Comparison of ENCODE assay signal across 1 cellular context in the genomic region with DNA sequence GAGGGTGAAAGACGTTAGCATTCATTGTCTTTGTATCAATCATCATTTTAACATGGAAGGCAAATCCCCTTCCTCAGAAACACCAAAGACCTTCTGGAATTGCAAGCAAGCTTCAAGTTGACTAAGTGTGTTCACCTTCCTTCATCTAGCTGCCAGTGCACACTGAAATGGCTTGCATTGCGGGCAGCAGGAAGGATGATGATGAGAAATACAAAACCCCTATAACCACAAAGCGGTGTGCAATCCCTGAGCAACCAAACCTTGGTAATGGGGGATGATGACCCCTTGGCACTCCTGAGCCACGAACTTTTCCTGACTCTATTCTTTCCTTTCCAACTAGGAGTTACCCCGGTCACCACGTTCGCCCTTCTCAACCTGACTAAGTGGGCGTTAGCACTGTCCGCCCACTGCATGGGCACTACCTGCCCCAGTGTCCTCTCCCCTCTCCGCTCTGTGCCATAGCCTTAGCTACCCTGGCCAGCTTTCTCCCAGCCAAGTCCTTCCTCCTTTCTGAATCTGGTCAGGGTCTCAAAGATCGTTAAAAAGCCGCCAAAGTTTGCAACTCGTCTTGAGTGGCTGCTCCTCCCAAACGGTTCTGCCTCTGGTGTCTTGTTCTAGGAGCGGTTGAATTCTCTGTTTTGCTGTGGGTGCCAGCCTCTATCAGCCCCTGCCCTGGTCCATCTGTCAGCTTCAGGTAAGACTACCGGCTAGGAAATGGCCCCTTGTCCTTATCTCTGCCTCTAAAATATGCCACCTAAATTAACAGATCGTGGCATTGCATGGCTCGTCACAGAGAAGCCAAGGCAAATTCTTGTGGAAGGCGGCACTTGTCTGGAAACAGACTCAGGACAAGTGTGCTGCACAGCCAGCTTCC.
TF ChIP-seq lines count a peak whose summit lies in the region.

No MANE protein-coding gene starts in this region.

TF ChIP-seq in GM23338, 12 proteins besides CTCF, POLR2A, EP300 and RAD21 (continued from another document):
- TF ChIP-seq JUNB (IDR thresholded peaks at IDR 0.05; ENCODE audit: unreplicated experiment) (no peak), STAT1 (IDR thresholded peaks at IDR 0.05; ENCODE audit: unreplicated experiment) (no peak), POLR2AphosphoS5 (IDR thresholded peaks at IDR 0.05; ENCODE audit: low read depth) (no peak), ZNF331 (CRISPR knock-in tag; IDR thresholded peaks at IDR 0.05; ENCODE audit: low read depth) (no peak)
- TF ChIP-seq, protein P1, sequence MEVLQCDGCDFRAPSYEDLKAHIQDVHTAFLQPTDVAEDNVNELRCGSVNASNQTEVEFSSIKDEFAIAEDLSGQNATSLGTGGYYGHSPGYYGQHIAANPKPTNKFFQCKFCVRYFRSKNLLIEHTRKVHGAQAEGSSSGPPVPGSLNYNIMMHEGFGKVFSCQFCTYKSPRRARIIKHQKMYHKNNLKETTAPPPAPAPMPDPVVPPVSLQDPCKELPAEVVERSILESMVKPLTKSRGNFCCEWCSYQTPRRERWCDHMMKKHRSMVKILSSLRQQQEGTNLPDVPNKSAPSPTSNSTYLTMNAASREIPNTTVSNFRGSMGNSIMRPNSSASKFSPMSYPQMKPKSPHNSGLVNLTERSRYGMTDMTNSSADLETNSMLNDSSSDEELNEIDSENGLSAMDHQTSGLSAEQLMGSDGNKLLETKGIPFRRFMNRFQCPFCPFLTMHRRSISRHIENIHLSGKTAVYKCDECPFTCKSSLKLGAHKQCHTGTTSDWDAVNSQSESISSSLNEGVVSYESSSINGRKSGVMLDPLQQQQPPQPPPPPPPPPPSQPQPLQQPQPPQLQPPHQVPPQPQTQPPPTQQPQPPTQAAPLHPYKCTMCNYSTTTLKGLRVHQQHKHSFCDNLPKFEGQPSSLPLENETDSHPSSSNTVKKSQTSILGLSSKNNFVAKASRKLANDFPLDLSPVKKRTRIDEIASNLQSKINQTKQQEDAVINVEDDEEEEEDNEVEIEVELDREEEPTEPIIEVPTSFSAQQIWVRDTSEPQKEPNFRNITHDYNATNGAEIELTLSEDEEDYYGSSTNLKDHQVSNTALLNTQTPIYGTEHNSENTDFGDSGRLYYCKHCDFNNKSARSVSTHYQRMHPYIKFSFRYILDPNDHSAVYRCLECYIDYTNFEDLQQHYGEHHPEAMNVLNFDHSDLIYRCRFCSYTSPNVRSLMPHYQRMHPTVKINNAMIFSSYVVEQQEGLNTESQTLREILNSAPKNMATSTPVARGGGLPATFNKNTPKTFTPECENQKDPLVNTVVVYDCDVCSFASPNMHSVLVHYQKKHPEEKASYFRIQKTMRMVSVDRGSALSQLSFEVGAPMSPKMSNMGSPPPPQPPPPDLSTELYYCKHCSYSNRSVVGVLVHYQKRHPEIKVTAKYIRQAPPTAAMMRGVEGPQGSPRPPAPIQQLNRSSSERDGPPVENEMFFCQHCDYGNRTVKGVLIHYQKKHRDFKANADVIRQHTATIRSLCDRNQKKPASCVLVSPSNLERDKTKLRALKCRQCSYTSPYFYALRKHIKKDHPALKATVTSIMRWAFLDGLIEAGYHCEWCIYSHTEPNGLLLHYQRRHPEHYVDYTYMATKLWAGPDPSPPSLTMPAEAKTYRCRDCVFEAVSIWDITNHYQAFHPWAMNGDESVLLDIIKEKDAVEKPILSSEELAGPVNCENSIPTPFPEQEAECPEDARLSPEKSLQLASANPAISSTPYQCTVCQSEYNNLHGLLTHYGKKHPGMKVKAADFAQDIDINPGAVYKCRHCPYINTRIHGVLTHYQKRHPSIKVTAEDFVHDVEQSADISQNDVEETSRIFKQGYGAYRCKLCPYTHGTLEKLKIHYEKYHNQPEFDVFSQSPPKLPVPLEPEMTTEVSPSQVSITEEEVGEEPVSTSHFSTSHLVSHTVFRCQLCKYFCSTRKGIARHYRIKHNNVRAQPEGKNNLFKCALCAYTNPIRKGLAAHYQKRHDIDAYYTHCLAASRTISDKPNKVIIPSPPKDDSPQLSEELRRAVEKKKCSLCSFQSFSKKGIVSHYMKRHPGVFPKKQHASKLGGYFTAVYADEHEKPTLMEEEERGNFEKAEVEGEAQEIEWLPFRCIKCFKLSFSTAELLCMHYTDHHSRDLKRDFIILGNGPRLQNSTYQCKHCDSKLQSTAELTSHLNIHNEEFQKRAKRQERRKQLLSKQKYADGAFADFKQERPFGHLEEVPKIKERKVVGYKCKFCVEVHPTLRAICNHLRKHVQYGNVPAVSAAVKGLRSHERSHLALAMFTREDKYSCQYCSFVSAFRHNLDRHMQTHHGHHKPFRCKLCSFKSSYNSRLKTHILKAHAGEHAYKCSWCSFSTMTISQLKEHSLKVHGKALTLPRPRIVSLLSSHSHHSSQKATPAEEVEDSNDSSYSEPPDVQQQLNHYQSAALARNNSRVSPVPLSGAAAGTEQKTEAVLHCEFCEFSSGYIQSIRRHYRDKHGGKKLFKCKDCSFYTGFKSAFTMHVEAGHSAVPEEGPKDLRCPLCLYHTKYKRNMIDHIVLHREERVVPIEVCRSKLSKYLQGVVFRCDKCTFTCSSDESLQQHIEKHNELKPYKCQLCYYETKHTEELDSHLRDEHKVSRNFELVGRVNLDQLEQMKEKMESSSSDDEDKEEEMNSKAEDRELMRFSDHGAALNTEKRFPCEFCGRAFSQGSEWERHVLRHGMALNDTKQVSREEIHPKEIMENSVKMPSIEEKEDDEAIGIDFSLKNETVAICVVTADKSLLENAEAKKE (CRISPR knock-in tag; IDR thresholded peaks at IDR 0.05) = no peak
